ENCODE assay signal across 8 cellular contexts in the genomic region with DNA sequence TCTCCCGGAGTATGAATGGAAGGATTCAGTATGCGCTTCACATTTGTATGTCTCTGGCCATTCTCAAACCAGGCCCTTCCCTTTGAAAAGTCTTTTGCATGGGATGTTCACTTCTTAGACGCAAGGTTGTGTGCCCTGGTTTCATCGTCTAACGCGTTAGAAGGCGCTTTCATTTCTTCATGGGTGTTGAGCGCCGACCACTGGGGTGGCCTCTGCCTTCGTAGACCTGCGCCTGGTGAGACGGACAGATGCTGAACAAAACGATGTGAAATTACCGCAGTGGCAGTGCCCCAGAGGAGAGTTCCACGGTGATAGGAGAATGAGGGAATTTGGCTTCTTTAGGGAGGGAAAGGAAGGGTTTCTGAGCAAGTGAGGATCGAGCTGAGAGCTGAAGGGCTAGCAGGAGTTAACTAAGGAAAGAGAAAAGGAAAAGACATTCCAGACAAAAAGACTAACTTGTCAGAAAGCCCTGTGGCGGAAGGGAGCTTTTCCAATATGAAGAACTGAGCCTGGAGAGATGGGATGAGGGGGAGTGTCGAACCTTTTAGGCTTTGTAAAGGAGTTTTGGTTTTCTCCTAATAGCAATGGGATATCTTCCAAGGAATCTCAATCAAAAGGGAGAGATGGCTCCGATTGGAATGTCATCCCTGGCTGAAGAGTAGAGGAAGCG. TPM values are rescaled to one million over a fixed set of nuclear protein-coding genes. Genes with fewer than 3 reads are reported as not detected.
DNase-seq lines count a peak whose midpoint lies in the region; ATAC-seq and TF ChIP-seq lines count a peak whose summit lies in the region.

No MANE protein-coding gene starts in this region.

- peak overlapping the region; percentile 62 for H3K4me3 ChIP-seq in lung

- H3K36me3 ChIP-seq in lung (ENCODE audit: control insufficient read depth in 2 of 2, insufficient read depth in 2 of 2, low read length in 2 of 2) = no peaks in the 10 kb centered on the region

- H3K4me1 Mint-ChIP-seq in stimulated activated effector memory CD8-positive, alpha-beta T cell treated with anti-CD3 and anti-CD28 coated beads, Interleukin-12 subunit alpha, Interleukin-12 subunit beta, amount 100 ng/mL, for 72 hours = peaks cover 37% of the 10 kb centered on the region

- H3K27ac Mint-ChIP-seq in stimulated activated effector memory CD8-positive, alpha-beta T cell treated with anti-CD3 and anti-CD28 coated beads, Interleukin-12 subunit alpha, Interleukin-12 subunit beta, amount 100 ng/mL, for 72 hours = no peak overlapping the region

- H3K9me3 ChIP-seq in lung (ENCODE audit: control insufficient read depth in 2 of 2, insufficient read depth in 1 of 2, low read length in 1 of 2) = no peaks in the 10 kb centered on the region

- intact Hi-C loops in posterior vena cava (cut with DNase I) = loop anchor here in 1 of 2 donors (10.0 kb wide), 1 partner anchor 54 kb away; no protein-coding TSS in a partner anchor

- peak overlapping the region; percentile 75 to 96 for H3K27ac ChIP-seq in lung (ENCODE audit: low read depth in 1 of 2, low read length in 1 of 2)

- TF ChIP-seq CTCF in lung (IDR thresholded peaks at IDR 0.05; ENCODE audit: control extremely low read depth, extremely low read depth) = no peak

- H3K36me3 Mint-ChIP-seq in stimulated activated effector memory CD8-positive, alpha-beta T cell treated with anti-CD3 and anti-CD28 coated beads, Interleukin-12 subunit alpha, Interleukin-12 subunit beta, amount 100 ng/mL, for 72 hours = peaks cover 37% of the 10 kb centered on the region

- H3K4me3 Mint-ChIP-seq in stimulated activated effector memory CD8-positive, alpha-beta T cell treated with anti-CD3 and anti-CD28 coated beads, Interleukin-12 subunit alpha, Interleukin-12 subunit beta, amount 100 ng/mL, for 72 hours = no peak overlapping the region

- DNase-seq in Ammon's horn (ENCODE audit: low spot score) (peak; percentile 56), T-helper 1 cell (peak in 4 of 5 donors; percentile 36 to 72 (median 36)), lung (ENCODE audit: low spot score) (peak; percentile 37), posterior vena cava (ENCODE audit: low spot score) (no peak)
- DNase-seq in central memory CD4-positive, alpha-beta T cell = peak; percentile 54
- peak in 1 of 2 donors; percentile 31 for DNase-seq in stimulated activated effector memory CD8-positive, alpha-beta T cell treated with anti-CD3 and anti-CD28 coated beads, Interleukin-12 subunit alpha, Interleukin-12 subunit beta, amount 100 ng/mL, for 72 hours (ENCODE audit: low spot score in 2 of 2)

- ATAC-seq in GM18861 (IDR thresholded peaks at IDR 0.05; ENCODE audit: unreplicated experiment) (peak; percentile 13), HG03432 (IDR thresholded peaks at IDR 0.05; ENCODE audit: unreplicated experiment) (peak; percentile 27), lung (ENCODE audit: insufficient read depth, low FRiP score) (no peak)
- ATAC-seq in stimulated activated effector memory CD8-positive, alpha-beta T cell treated with anti-CD3 and anti-CD28 coated beads, Interleukin-12 subunit alpha, Interleukin-12 subunit beta, amount 100 ng/mL, for 72 hours = peak; percentile 54

- H3K27me3 ChIP-seq in lung (ENCODE audit: control insufficient read depth, insufficient read depth) = no peaks in the 10 kb centered on the region

- 1 to 2% methylated on average over 20 of the region's 20 CpGs for WGBS in lung, 2 donors

- peaks cover 0 to 6% of the 10 kb centered on the region in 2 donors for H3K4me1 ChIP-seq in lung (ENCODE audit: control insufficient read depth in 2 of 2, insufficient read depth in 2 of 2, low read length in 2 of 2)

- H3K9me3 Mint-ChIP-seq in stimulated activated effector memory CD8-positive, alpha-beta T cell treated with anti-CD3 and anti-CD28 coated beads, Interleukin-12 subunit alpha, Interleukin-12 subunit beta, amount 100 ng/mL, for 72 hours = no peaks in the 10 kb centered on the region

RNA-seq across cellular contexts. Expression of gene GGPS1, which starts 0.9 kb away (rescaled TPM):
- 10 to 100 TPM; 25.5 to 27.0 TPM for total RNA-seq in lung
- 10 to 100 TPM; 16.3 to 34.0 TPM for polyA plus RNA-seq in lung
- total RNA-seq in posterior vena cava = 10 to 100 TPM; 30.8 to 36.9 TPM

RNA-seq across cellular contexts. Expression of gene ARID4B, which starts 1.3 kb away (rescaled TPM):
- total RNA-seq in lung (10 to 100 TPM; 30.1 to 99.7 TPM), posterior vena cava (10 to 100 TPM; 28.5 to 33.2 TPM)
- polyA plus RNA-seq in lung = 10 to 100 TPM; 15.8 to 15.9 TPM

RNA-seq across cellular contexts. Expression of gene TBCE, which starts 38.0 kb away (rescaled TPM):
- total RNA-seq in lung (10 to 100 TPM; 20.6 to 36.9 TPM), posterior vena cava (10 to 100 TPM; 22.2 to 25.2 TPM)
- polyA plus RNA-seq in lung = 10 to 100 TPM; 16.4 to 39.2 TPM
